In genomic region chr6:26745964-26746363, GRCh38 we compare ENCODE assay signal across 8 cellular contexts.
DNase-seq lines count a peak whose midpoint lies in the region; FAIRE-seq and TF ChIP-seq lines count a peak whose summit lies in the region.
"Not testable (repeated sequence)": the region's sequence is repeated elsewhere in the genome, so short reads cannot be mapped to it uniquely, and the experiment has no call there.

No MANE protein-coding gene starts in this region.

- not testable (repeated sequence) for TF ChIP-seq CTCF in GM13976 (IDR thresholded peaks at IDR 0.05; ENCODE audit: borderline replicate concordance, control extremely low read depth, extremely low read depth, insufficient read depth, missing control alignments); NB4 (IDR thresholded peaks at IDR 0.05; ENCODE audit: low read depth, low read length); endodermal cell (conservative IDR thresholded peaks at IDR 0.05); kidney (IDR thresholded peaks at IDR 0.05; ENCODE audit: borderline replicate concordance, extremely low read depth, insufficient read depth); neural progenitor cell (IDR thresholded peaks at IDR 0.05)

- H3K4me3 ChIP-seq in NB4 (ENCODE audit: low read depth, low read length); kidney (ENCODE audit: low read length in 2 of 2); neural progenitor cell: not testable (repeated sequence)
- H3K4me3 ChIP-seq in endodermal cell (ENCODE audit: low read length), result peak overlapping the region; percentile 86

- H3K9ac ChIP-seq in endodermal cell (ENCODE audit: extremely low read depth, low read length, poor library complexity, severe bottlenecking); kidney (ENCODE audit: low read length in 2 of 2); neural progenitor cell: not testable (repeated sequence)

- not testable (repeated sequence) for H3K9me3 Mint-ChIP-seq in IgD-negative memory B cell, endodermal cell, neural progenitor cell

- not testable (repeated sequence) for FAIRE-seq in kidney (lab: Jason Lieb, UNC)

- H3K27me3 Mint-ChIP-seq in IgD-negative memory B cell (peaks cover 42% of the 10 kb centered on the region), endodermal cell (ENCODE audit: insufficient read depth) (peaks cover 67% of the 10 kb centered on the region), neural progenitor cell (ENCODE audit: insufficient read depth, low read depth) (peaks cover 51% of the 10 kb centered on the region)

- in situ Hi-C loops in GM13976 (cut with MboI; ENCODE audit: low sequenced_read_pairs, unreplicated experiment), result not testable (repeated sequence)

- not testable (repeated sequence) for H3K4me2 ChIP-seq in neural progenitor cell

- 95 to 100% methylated on average over 5 to 8 of the region's 8 CpGs for WGBS in endodermal cell (ENCODE audit: insufficient coverage in 1 of 2, insufficient read length in 1 of 2), 2 experiments

- not testable (repeated sequence) for H3K36me3 Mint-ChIP-seq in IgD-negative memory B cell; endodermal cell (ENCODE audit: low read depth); neural progenitor cell

- H4K20me1 ChIP-seq in neural progenitor cell (ENCODE audit: low read depth), result not testable (repeated sequence)

- not testable (repeated sequence) for H3K79me2 ChIP-seq in neural progenitor cell (ENCODE audit: low read depth)

- H2AFZ ChIP-seq in neural progenitor cell (replicated peaks), result not testable (repeated sequence)

- peak overlapping the region in 2 of 3 donors; percentile 40 to 84 for H3K27ac Mint-ChIP-seq in IgD-negative memory B cell
- H3K27ac Mint-ChIP-seq in endodermal cell, neural progenitor cell: not testable (repeated sequence)

- H3K27me3 ChIP-seq in endodermal cell (ENCODE audit: control insufficient read depth, insufficient read depth, low read length, poor library complexity, severe bottlenecking) (peaks cover 19% of the 10 kb centered on the region), neural progenitor cell (peaks cover 66% of the 10 kb centered on the region)

- H3K27ac ChIP-seq in endodermal cell (ENCODE audit: low read depth, low read length); kidney (ENCODE audit: low read depth in 2 of 2, low read length in 2 of 2); neural progenitor cell: not testable (repeated sequence)

- H3K9me3 ChIP-seq in endodermal cell (ENCODE audit: control insufficient read depth, low read length); kidney (ENCODE audit: control insufficient read depth in 1 of 2, low read length in 2 of 2); neural progenitor cell (ENCODE audit: low read depth): not testable (repeated sequence)

- intact Hi-C loops in kidney (cut with DNase I), result not testable (repeated sequence)

- H3K36me3 ChIP-seq in endodermal cell (ENCODE audit: control insufficient read depth, insufficient read depth, low read length); kidney (ENCODE audit: control insufficient read depth in 1 of 2, insufficient read depth in 2 of 2, low read length in 2 of 2); neural progenitor cell: not testable (repeated sequence)

- peak overlapping the region in 1 of 4 donors; percentile 67 for H3K4me3 Mint-ChIP-seq in IgD-negative memory B cell
- H3K4me3 Mint-ChIP-seq in endodermal cell, result not testable (repeated sequence)
- H3K4me3 Mint-ChIP-seq in neural progenitor cell, result peak overlapping the region; percentile 9

- peak; percentile 0 for DNase-seq in GM13976 (ENCODE audit: low spot score)
- DNase-seq in NB4 (ENCODE audit: low read depth), result peak; percentile 1
- DNase-seq in endodermal cell, result peak; percentile 2
- peak; percentile 0 for DNase-seq in fibroblast of gingiva (ENCODE audit: low read depth)
- peak; percentile 15 for DNase-seq in kidney
- not testable (repeated sequence) for DNase-seq in neural progenitor cell (ENCODE audit: low spot score)
- peak; percentile 3 for DNase-seq in retina

- TF ChIP-seq POLR2A in NB4 (IDR thresholded peaks at IDR 0.05; ENCODE audit: extremely low read depth, insufficient read length), result not testable (repeated sequence)

- not testable (repeated sequence) for H3F3A ChIP-seq in neural progenitor cell (ENCODE audit: low read depth)

- H3K4me1 Mint-ChIP-seq in IgD-negative memory B cell, neural progenitor cell: not testable (repeated sequence)
- peaks cover 19% of the 10 kb centered on the region for H3K4me1 Mint-ChIP-seq in endodermal cell

- not testable (repeated sequence) for H3K4me1 ChIP-seq in endodermal cell (ENCODE audit: control insufficient read depth, insufficient read depth, low read length); kidney (ENCODE audit: control insufficient read depth in 1 of 2, insufficient read depth in 1 of 2, low read depth in 1 of 2, low read length in 2 of 2); neural progenitor cell
